Comparison of ENCODE assay signal across 21 cellular contexts in the genomic region with DNA sequence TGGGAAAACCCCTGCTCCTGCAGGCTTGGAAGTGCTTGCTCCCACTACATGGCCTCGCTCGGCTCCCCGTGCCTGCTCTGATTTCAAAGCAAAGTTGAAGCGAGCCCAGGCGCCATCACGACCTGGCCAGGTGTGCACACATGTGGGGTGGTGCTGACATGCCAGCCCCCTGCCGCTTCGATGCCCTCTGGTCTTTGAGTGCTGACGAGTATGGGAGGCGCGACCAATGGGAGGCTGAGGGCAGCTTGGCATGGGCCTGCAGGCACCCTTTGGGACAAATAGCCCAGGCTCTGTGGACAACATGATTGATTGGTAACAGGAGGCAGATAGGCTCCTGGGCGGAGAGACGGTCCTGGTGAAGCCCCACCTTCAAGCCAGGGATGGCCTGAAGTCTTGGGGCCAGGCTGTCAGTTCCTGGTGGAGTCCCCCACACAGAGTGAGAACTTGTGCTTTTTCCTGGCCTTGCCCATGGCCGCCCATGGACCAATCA.
"Had no signal": no experiment of that assay in that cellular context is flagged by ENCODE, and none has a peak within 500 bp of the region (broad histone marks: within the 10 kb centered on the region; RNA-seq: fewer than 3 reads in every experiment).

No MANE protein-coding gene starts in this region.

- H3K27ac Mint-ChIP-seq: activated CD8-positive, alpha-beta T cell treated with anti-CD3 and anti-CD28 coated beads, Interleukin-2, amount 10 ng/mL, durations not matched to agents 7 days and 5 days; activated naive CD4-positive, alpha-beta T cell treated with anti-CD3 and anti-CD28 coated beads, Interleukin-2, amount 50 U/mL, for 72 hours; activated T-helper 1 cell treated with anti-CD3 and anti-CD28 coated beads, Interleukin-12 subunit alpha, Interleukin-12 subunit beta, Interleukin-2, Interleukin-4 antibody, amounts not matched to agents 30 ng/mL and 10 ng/mL and 1 ng/mL, durations not matched to agents 14 hours and 24 hours and 36 hours; brain; immature natural killer cell; memory B cell; nephron had no signal

- FAIRE-seq: endothelial cell of umbilical vein, TTC549 had no signal

- H3K27me3 Mint-ChIP-seq: brain, memory B cell had no signal

- H3K36me3 ChIP-seq: stomach, suprapubic skin, tibial nerve, vagina, WERI-Rb-1 had no signal

- H3K4me1 Mint-ChIP-seq: immature natural killer cell, memory B cell, nephron had no signal

- H3K27ac ChIP-seq: hepatocyte, stomach, suprapubic skin, tibial nerve, vagina, WERI-Rb-1 had no signal

- DNase-seq: activated CD4-positive, alpha-beta T cell treated with anti-CD3 and anti-CD28 coated beads for 1 hour; activated CD4-positive, alpha-beta T cell treated with anti-CD3 and anti-CD28 coated beads, Interleukin-2, amount 50 U/mL, for 1 hour; activated CD8-positive, alpha-beta T cell treated with anti-CD3 and anti-CD28 coated beads, Interleukin-2, amount 10 ng/mL, durations not matched to agents 7 days and 5 days; caudate nucleus; effector memory CD4-positive, alpha-beta T cell; foreskin melanocyte; immature natural killer cell; stimulated activated CD4-positive, alpha-beta T cell treated with anti-CD3 and anti-CD28 coated beads, Interleukin-4, amount 100 ng/mL, for 24 hours; stomach; WERI-Rb-1 had no signal

- H3K4me3 ChIP-seq: hepatocyte, stomach, suprapubic skin, tibial nerve, vagina had no signal

- H3K9me3 Mint-ChIP-seq: activated T-helper 1 cell treated with anti-CD3 and anti-CD28 coated beads, Interleukin-12 subunit alpha, Interleukin-12 subunit beta, Interleukin-2, Interleukin-4 antibody, amounts not matched to agents 30 ng/mL and 10 ng/mL and 1 ng/mL, durations not matched to agents 14 hours and 24 hours and 36 hours had no signal

- H3K4me1 ChIP-seq: stomach, suprapubic skin, tibial nerve, vagina had no signal

- H3K27me3 ChIP-seq: hepatocyte, stomach, suprapubic skin, tibial nerve, vagina had no signal

- H3K4me3 Mint-ChIP-seq: activated CD8-positive, alpha-beta T cell treated with anti-CD3 and anti-CD28 coated beads, Interleukin-2, amount 10 ng/mL, durations not matched to agents 7 days and 5 days; activated T-helper 1 cell treated with anti-CD3 and anti-CD28 coated beads, Interleukin-12 subunit alpha, Interleukin-12 subunit beta, Interleukin-2, Interleukin-4 antibody, amounts not matched to agents 30 ng/mL and 10 ng/mL and 1 ng/mL, durations not matched to agents 14 hours and 24 hours and 36 hours; brain; immature natural killer cell; memory B cell; nephron had no signal

- H2AFZ ChIP-seq: hepatocyte had no signal

- H3K36me3 Mint-ChIP-seq: activated naive CD4-positive, alpha-beta T cell treated with anti-CD3 and anti-CD28 coated beads, Interleukin-2, amount 50 U/mL, for 72 hours; immature natural killer cell; memory B cell had no signal

- H3K79me2 ChIP-seq: hepatocyte had no signal

- ATAC-seq: activated CD8-positive, alpha-beta T cell treated with anti-CD3 and anti-CD28 coated beads, Interleukin-2, amount 10 ng/mL, durations not matched to agents 7 days and 5 days; activated naive CD4-positive, alpha-beta T cell treated with anti-CD3 and anti-CD28 coated beads, Interleukin-2, amount 50 U/mL, for 72 hours had no signal

- H3K4me2 ChIP-seq: hepatocyte had no signal

- H3K9me3 ChIP-seq: suprapubic skin, tibial nerve, vagina had no signal
